In the genomic region with DNA sequence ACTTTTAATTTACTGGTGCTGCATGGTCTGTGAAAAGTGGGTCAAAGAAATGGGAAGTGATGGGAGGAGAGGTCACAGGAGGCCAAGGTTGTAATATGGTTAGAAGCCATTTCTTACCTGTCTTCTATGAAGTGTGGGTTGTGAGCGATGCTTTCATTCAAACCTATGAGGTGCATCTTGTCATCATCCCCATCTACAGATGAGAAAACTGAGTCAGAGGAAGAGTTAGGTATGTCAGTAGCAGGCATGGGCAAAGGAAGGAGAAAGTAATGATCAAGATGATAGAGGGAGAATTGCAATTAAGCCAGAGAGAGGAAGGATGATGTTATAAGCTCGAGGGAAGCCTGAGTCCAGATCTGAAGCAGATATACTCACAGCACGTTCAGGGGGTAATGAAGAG, we compare ENCODE assay signal across 34 cellular contexts. TPM values are rescaled to one million over a fixed set of nuclear protein-coding genes. Genes with fewer than 3 reads are reported as not detected.
"Had no signal": no experiment of that assay in that cellular context is flagged by ENCODE, and none has a peak within 500 bp of the region (broad histone marks: within the 10 kb centered on the region; RNA-seq: fewer than 3 reads in every experiment).

No MANE protein-coding gene starts in this region.

- H3K36me3 Mint-ChIP-seq: activated CD4-positive, alpha-beta memory T cell treated with anti-CD3 and anti-CD28 coated beads for 36 hours; activated naive CD8-positive, alpha-beta T cell; WTC11 had no signal

- H3K9me3 Mint-ChIP-seq: activated CD4-positive, alpha-beta memory T cell treated with anti-CD3 and anti-CD28 coated beads for 36 hours; activated T-cell treated with anti-CD3 and anti-CD28 coated beads, Interleukin-2, amount 50 U/mL, for 4 hours; activated T-helper 2 cell treated with anti-CD3 and anti-CD28 coated beads, Interferon-gamma antibody, Interleukin-2, Interleukin-4, amounts not matched to agents 10 μg/mL and 5 μg/mL and 100 μg/mL, durations not matched to agents 14 hours and 24 hours and 36 hours; WTC11 had no signal

- H3K4me3 ChIP-seq: ascending aorta, breast epithelium, MG63, SJCRH30, SK-N-MC had no signal

- H3K27ac ChIP-seq: ascending aorta, breast epithelium, SJCRH30, SK-N-MC had no signal

- H3K27ac Mint-ChIP-seq: activated CD4-positive, alpha-beta memory T cell treated with anti-CD3 and anti-CD28 coated beads for 36 hours; activated naive CD8-positive, alpha-beta T cell; activated T-helper 2 cell treated with anti-CD3 and anti-CD28 coated beads, Interferon-gamma antibody, Interleukin-2, Interleukin-4, amounts not matched to agents 10 μg/mL and 5 μg/mL and 100 μg/mL, durations not matched to agents 14 hours and 24 hours and 36 hours; T-helper 2 cell treated with Interferon-gamma antibody and Interleukin-4, amounts not matched to agents 5 μg/mL and 100 μg/mL, for 36 hours; WTC11 had no signal

- H3K36me3 ChIP-seq: ascending aorta, breast epithelium, MG63, SJCRH30 had no signal

- DNase-seq: activated CD4-positive, alpha-beta memory T cell treated with anti-CD3 and anti-CD28 coated beads for 36 hours; activated CD4-positive, alpha-beta T cell treated with anti-CD3 and anti-CD28 coated beads for 4 hours; activated CD4-positive, alpha-beta T cell treated with anti-CD3 and anti-CD28 coated beads, Interleukin-2, amount 50 U/mL, for 1 hour; activated CD8-positive, alpha-beta memory T cell treated with anti-CD3 and anti-CD28 coated beads, Interleukin-2, amount 50 U/mL, for 4 hours; activated gamma-delta T cell; activated naive CD4-positive, alpha-beta T cell treated with Interleukin-2 at 50 U/mL for 16 hours; activated T-cell treated with anti-CD3 and anti-CD28 coated beads for 4 hours; activated T-cell treated with anti-CD3 and anti-CD28 coated beads, Interleukin-2, amount 50 U/mL, for 4 hours; amygdala; caudate nucleus; cerebellar nuclear complex; Kasumi-1; KG1; MG63; NCI-H1048; NCI-H1105 treated with DMSO at 0.1 percent for 48 hours; NCI-H1436; NCI-H1694; NCI-H1930; NCI-H2081 treated with DMSO at 0.1 percent for 48 hours; NCI-H345; NCI-H524 treated with DMSO at 0.1 percent for 48 hours; SHP77; SJCRH30 had no signal

- H3K9me3 ChIP-seq: ascending aorta, breast epithelium, MG63, SJCRH30 had no signal

- ATAC-seq: activated CD4-positive, CD25-positive, alpha-beta regulatory T cell treated with anti-CD3 and anti-CD28 coated beads, Interleukin-2, amount 50 U/mL, for 24 hours; activated T-cell treated with anti-CD3 and anti-CD28 coated beads, Interleukin-2, amount 50 U/mL, for 4 hours; Panc1; WTC11 had no signal

- H3K4me3 Mint-ChIP-seq: activated CD4-positive, alpha-beta memory T cell treated with anti-CD3 and anti-CD28 coated beads for 36 hours; activated naive CD8-positive, alpha-beta T cell; activated T-cell treated with anti-CD3 and anti-CD28 coated beads, Interleukin-2, amount 50 U/mL, for 4 hours; T-helper 2 cell treated with Interferon-gamma antibody and Interleukin-4, amounts not matched to agents 5 μg/mL and 100 μg/mL, for 36 hours; WTC11 had no signal

- H3K4me1 ChIP-seq: ascending aorta, breast epithelium had no signal

- H3K27me3 ChIP-seq: ascending aorta, breast epithelium, MG63, SJCRH30 had no signal

RNA-seq across cellular contexts. Expression of gene CDH13, which starts 19.7 kb away (rescaled TPM):
- total RNA-seq: activated CD4-positive, alpha-beta memory T cell treated with anti-CD3 and anti-CD28 coated beads for 36 hours; activated T-cell treated with anti-CD3 and anti-CD28 coated beads, Interleukin-2, amount 50 U/mL, for 4 hours; activated T-helper 2 cell treated with anti-CD3 and anti-CD28 coated beads, Interferon-gamma antibody, Interleukin-2, Interleukin-4, amounts not matched to agents 10 μg/mL and 5 μg/mL and 100 μg/mL, durations not matched to agents 14 hours and 24 hours and 36 hours; T-helper 1 cell treated with Interleukin-12 subunit alpha and Interleukin-12 subunit beta and Interleukin-4 antibody, amounts not matched to agents 30 ng/mL and 1 ng/mL, for 36 hours had no signal
